In genomic region chr1:1122078-1122811, GRCh38 we compare ENCODE assay signal across 9 cellular contexts. TPM values are rescaled to one million over a fixed set of nuclear protein-coding genes. Genes with fewer than 3 reads are reported as not detected.
DNase-seq lines count a peak whose midpoint lies in the region; ATAC-seq, FAIRE-seq and TF ChIP-seq lines count a peak whose summit lies in the region.
"Had no signal": no experiment of that assay in that cellular context is flagged by ENCODE, and none has a peak within 500 bp of the region (broad histone marks: within the 10 kb centered on the region; RNA-seq: fewer than 3 reads in every experiment).

No MANE protein-coding gene starts in this region.

- peak; percentile 86 for ATAC-seq in omental fat pad (ENCODE audit: low FRiP score)

- DNase-seq in NCI-H1436 (lab: John Stamatoyannopoulos, UW) (peak; percentile 78), NCI-H1436 treated with DMSO at 0.1 percent for 48 hours (lab: John Stamatoyannopoulos, UW) (no peak), HPDE6-E6E7 (ENCODE audit: extremely low spot score) (peak; percentile 81), SHP77 (lab: John Stamatoyannopoulos, UW) (peak; percentile 38 to 73), activated gamma-delta T cell (lab: John Stamatoyannopoulos, UW) (peak; percentile 60), frontal cortex (ENCODE audit: low spot score in 2 of 2) (peak; percentile 90 to 94), omental fat pad (ENCODE audit: low spot score) (peak; percentile 54), substantia nigra (lab: John Stamatoyannopoulos, UW) (peak in 47 of 49 donors; percentile 24 to 83 (median 64))

- peak in 2 of 3 donors; percentile 80 to 95 for TF ChIP-seq CTCF in omental fat pad (IDR thresholded peaks at IDR 0.05)

- FAIRE-seq in frontal cortex (lab: Jason Lieb, UNC), result no peak
- FAIRE-seq: G401.6 had no signal

- H3K27ac ChIP-seq in substantia nigra (ENCODE audit: low read depth, low read length, poor library complexity, severe bottlenecking), result no peak overlapping the region

RNA-seq across cellular contexts. Expression of gene C1orf159, which starts 6.4 kb away (rescaled TPM):
- total RNA-seq in frontal cortex, result 6.1 TPM
- 10 to 100 TPM in 2 of 4 donors, 1 to 10 TPM in 2; 5.6 to 12.0 (median 9.5) TPM for total RNA-seq in omental fat pad

RNA-seq across cellular contexts. Expression of gene RNF223, which starts 48.1 kb away (rescaled TPM):
- total RNA-seq in frontal cortex (not detected), omental fat pad (not detected)

RNA-seq across cellular contexts. Expression of gene TTLL10, which starts 51.4 kb away (rescaled TPM):
- total RNA-seq in frontal cortex (not detected), omental fat pad (1 to 10 TPM in 1 of 4 donors, under 1 TPM in 2, not detected in 1; 0.48 to 1.0 (median 0.95) TPM)
